19 cellular contexts compared by ENCODE assay signal in the genomic region with DNA sequence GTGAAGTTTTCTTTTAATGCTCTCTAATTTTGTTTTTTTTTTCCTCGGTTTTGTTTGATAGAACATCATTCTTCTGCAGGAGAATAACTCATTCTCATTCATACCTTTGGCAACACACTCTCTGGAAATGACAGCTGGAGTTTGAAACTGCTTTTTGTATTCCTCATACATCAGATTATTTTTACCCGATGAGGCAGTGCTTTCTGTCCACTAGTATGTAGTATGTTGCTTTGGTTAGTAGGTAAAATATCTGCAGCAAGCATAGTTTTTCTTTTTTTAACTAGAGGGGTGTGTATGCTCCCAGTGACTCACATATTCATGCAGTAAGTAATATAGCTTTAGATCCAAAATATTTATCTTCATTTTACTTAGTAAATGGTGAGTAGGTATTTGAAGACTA. TPM values are rescaled to one million over a fixed set of nuclear protein-coding genes. Genes with fewer than 3 reads are reported as not detected.
A peak's percentile ranks its signal among the peaks of the same experiment; 100 is the strongest.
DNase-seq lines count a peak whose midpoint lies in the region; ATAC-seq and TF ChIP-seq lines count a peak whose summit lies in the region.
"Had no signal": no experiment of that assay in that cellular context is flagged by ENCODE, and none has a peak within 500 bp of the region (broad histone marks: within the 10 kb centered on the region; RNA-seq: fewer than 3 reads in every experiment).

No MANE protein-coding gene starts in this region.

- H3K9me3 ChIP-seq in CD4-positive, CD25-positive, alpha-beta regulatory T cell (ENCODE audit: control insufficient read depth in 2 of 2, low read length in 2 of 2), result no peaks in the 10 kb centered on the region
- H3K9me3 ChIP-seq in stomach, result no peaks in the 10 kb centered on the region
- H3K9me3 ChIP-seq: Peyer's patch had no signal

- H3K27me3 ChIP-seq in CD4-positive, CD25-positive, alpha-beta regulatory T cell (ENCODE audit: control insufficient read depth, insufficient read depth, low read length), result no peaks in the 10 kb centered on the region
- H3K27me3 ChIP-seq in stomach, result no peaks in the 10 kb centered on the region
- H3K27me3 ChIP-seq: Peyer's patch had no signal

- TF ChIP-seq EP300 in stomach (IDR thresholded peaks at IDR 0.05), result no peak

- no peak overlapping the region for H3K4me3 ChIP-seq in CD4-positive, CD25-positive, alpha-beta regulatory T cell (ENCODE audit: low read depth, low read length)
- no peak overlapping the region for H3K4me3 ChIP-seq in stomach
- H3K4me3 ChIP-seq: GM12878, Peyer's patch had no signal

- H3K4me3 Mint-ChIP-seq in activated CD4-positive, alpha-beta T cell treated with anti-CD3 and anti-CD28 coated beads for 36 hours, result peak overlapping the region; percentile 30
- peak overlapping the region in 2 of 4 donors; percentile 16 to 22 for H3K4me3 Mint-ChIP-seq in CD4-positive, CD25-positive, alpha-beta regulatory T cell
- peak overlapping the region; percentile 98 for H3K4me3 Mint-ChIP-seq in activated T-helper 17 cell treated with anti-CD3 and anti-CD28 coated beads, Interleukin-2, amount 50 U/mL, for 72 hours
- H3K4me3 Mint-ChIP-seq in osteocyte (ENCODE audit: unreplicated experiment), result no peak overlapping the region
- H3K4me3 Mint-ChIP-seq: H9 had no signal

- POLR2A ChIA-PET in activated CD4-positive, alpha-beta T cell treated with anti-CD3 and anti-CD28 coated beads for 36 hours (lab: Charles Lee), result no interaction called here

- no peak overlapping the region for H3K27ac ChIP-seq in CD4-positive, CD25-positive, alpha-beta regulatory T cell (ENCODE audit: insufficient read depth, low read length, poor library complexity, severe bottlenecking)
- H3K27ac ChIP-seq in stomach, result no peak overlapping the region
- H3K27ac ChIP-seq: KMS-11, Peyer's patch had no signal

- no peaks in the 10 kb centered on the region for H3K9me3 Mint-ChIP-seq in activated CD4-positive, alpha-beta T cell treated with anti-CD3 and anti-CD28 coated beads for 36 hours (ENCODE audit: low read depth)
- H3K9me3 Mint-ChIP-seq in CD4-positive, CD25-positive, alpha-beta regulatory T cell, result no peaks in the 10 kb centered on the region
- no peaks in the 10 kb centered on the region for H3K9me3 Mint-ChIP-seq in activated T-helper 17 cell treated with anti-CD3 and anti-CD28 coated beads, Interleukin-2, amount 50 U/mL, for 72 hours
- H3K9me3 Mint-ChIP-seq in osteocyte (ENCODE audit: unreplicated experiment), result no peaks in the 10 kb centered on the region
- H3K9me3 Mint-ChIP-seq: H9 had no signal

- DNase-seq in activated CD4-positive, alpha-beta T cell treated with anti-CD3 and anti-CD28 coated beads for 36 hours, result no peak
- DNase-seq in activated CD4-positive, alpha-beta T cell treated with anti-CD3 and anti-CD28 coated beads, Interleukin-2, amount 50 U/mL, for 4 hours, result no peak
- no peak for DNase-seq in CD4-positive, CD25-positive, alpha-beta regulatory T cell
- DNase-seq in osteocyte (ENCODE audit: extremely low spot score, unreplicated experiment), result no peak
- DNase-seq in NCI-H1092 treated with DMSO at 0.1 percent for 48 hours (lab: John Stamatoyannopoulos, UW), result no peak
- no peak for DNase-seq in stomach
- DNase-seq in GDM1 (lab: John Stamatoyannopoulos, UW), result no peak
- DNase-seq: C1 segment of cervical spinal cord, H9, MM.1S, NCI-H1417, NCI-H1930, NCI-H510A, NCI-H82, Peyer's patch, Right ventricle myocardium superior had no signal

- no peak for TF ChIP-seq POLR2A in stomach (IDR thresholded peaks at IDR 0.05)

- 54 to 75% (median 64%) methylated on average over 2 of the region's 2 CpGs for WGBS in stomach, 5 donors

- CTCF ChIA-PET in activated CD4-positive, alpha-beta T cell treated with anti-CD3 and anti-CD28 coated beads for 36 hours (lab: Charles Lee), result interaction anchor here (1.1 kb wide), 1 partner anchor 14 kb away, joined by 3 read pairs; no protein-coding TSS in a partner anchor

- peaks cover 75% of the 10 kb centered on the region for H3K36me3 Mint-ChIP-seq in activated CD4-positive, alpha-beta T cell treated with anti-CD3 and anti-CD28 coated beads for 36 hours (ENCODE audit: low read depth)
- peaks cover 35% of the 10 kb centered on the region for H3K36me3 Mint-ChIP-seq in CD4-positive, CD25-positive, alpha-beta regulatory T cell
- peaks cover 83% of the 10 kb centered on the region for H3K36me3 Mint-ChIP-seq in activated T-helper 17 cell treated with anti-CD3 and anti-CD28 coated beads, Interleukin-2, amount 50 U/mL, for 72 hours (ENCODE audit: low read depth)
- H3K36me3 Mint-ChIP-seq in osteocyte (ENCODE audit: unreplicated experiment), result peaks cover 29% of the 10 kb centered on the region

- peaks cover 32% of the 10 kb centered on the region for H3K4me1 ChIP-seq in CD4-positive, CD25-positive, alpha-beta regulatory T cell (ENCODE audit: control insufficient read depth, insufficient read depth, low read length, poor library complexity, severe bottlenecking)
- H3K4me1 ChIP-seq in stomach, result peaks cover 13 to 71% (median 42%) of the 10 kb centered on the region in 4 donors

- ATAC-seq in activated CD4-positive, alpha-beta T cell treated with anti-CD3 and anti-CD28 coated beads for 36 hours, result no peak
- no peak for ATAC-seq in CD4-positive, CD25-positive, alpha-beta regulatory T cell (ENCODE audit: low read depth in 2 of 2)
- no peak for ATAC-seq in activated T-helper 17 cell treated with anti-CD3 and anti-CD28 coated beads, Interleukin-2, amount 50 U/mL, for 72 hours (replicated peaks)
- ATAC-seq: GM12878 had no signal

- TF ChIP-seq CTCF in osteocyte (IDR thresholded peaks at IDR 0.05) (no peak), stomach (IDR thresholded peaks at IDR 0.05) (no peak)

- H3K4me1 Mint-ChIP-seq in activated CD4-positive, alpha-beta T cell treated with anti-CD3 and anti-CD28 coated beads for 36 hours, result peaks cover 83% of the 10 kb centered on the region
- H3K4me1 Mint-ChIP-seq in CD4-positive, CD25-positive, alpha-beta regulatory T cell, result peaks cover 40 to 91% (median 80%) of the 10 kb centered on the region in 4 donors
- peaks cover 55% of the 10 kb centered on the region for H3K4me1 Mint-ChIP-seq in activated T-helper 17 cell treated with anti-CD3 and anti-CD28 coated beads, Interleukin-2, amount 50 U/mL, for 72 hours
- peaks cover 81% of the 10 kb centered on the region for H3K4me1 Mint-ChIP-seq in osteocyte (ENCODE audit: unreplicated experiment)

- no peaks in the 10 kb centered on the region for H3K36me3 ChIP-seq in CD4-positive, CD25-positive, alpha-beta regulatory T cell (ENCODE audit: control insufficient read depth, insufficient read depth, low read length)
- no peaks in the 10 kb centered on the region for H3K36me3 ChIP-seq in stomach
- H3K36me3 ChIP-seq: Peyer's patch had no signal

- peak overlapping the region; percentile 100 for H3K27ac Mint-ChIP-seq in activated CD4-positive, alpha-beta T cell treated with anti-CD3 and anti-CD28 coated beads for 36 hours
- peak overlapping the region in 2 of 3 donors; percentile 45 to 60 for H3K27ac Mint-ChIP-seq in CD4-positive, CD25-positive, alpha-beta regulatory T cell
- peak overlapping the region; percentile 87 for H3K27ac Mint-ChIP-seq in activated T-helper 17 cell treated with anti-CD3 and anti-CD28 coated beads, Interleukin-2, amount 50 U/mL, for 72 hours
- H3K27ac Mint-ChIP-seq in osteocyte (ENCODE audit: unreplicated experiment), result peak overlapping the region; percentile 71
- H3K27ac Mint-ChIP-seq: H9 had no signal

- intact Hi-C loops in activated CD4-positive, alpha-beta T cell treated with anti-CD3 and anti-CD28 coated beads for 36 hours (cut with DNase I, micrococcal nuclease), result loop anchor here (5.0 to 10.0 kb wide), 6 partner anchors 113 to 1946 kb away; a partner anchor contains a TSS
- intact Hi-C loops in stomach (cut with DNase I; ENCODE audit: low total_unique reads), result no loop called here

- no peaks in the 10 kb centered on the region for H3K27me3 Mint-ChIP-seq in activated CD4-positive, alpha-beta T cell treated with anti-CD3 and anti-CD28 coated beads for 36 hours
- H3K27me3 Mint-ChIP-seq in CD4-positive, CD25-positive, alpha-beta regulatory T cell, result no peaks in the 10 kb centered on the region
- no peaks in the 10 kb centered on the region for H3K27me3 Mint-ChIP-seq in activated T-helper 17 cell treated with anti-CD3 and anti-CD28 coated beads, Interleukin-2, amount 50 U/mL, for 72 hours
- no peaks in the 10 kb centered on the region for H3K27me3 Mint-ChIP-seq in osteocyte (ENCODE audit: unreplicated experiment)

RNA-seq across cellular contexts. Expression of a gene that starts 6.4 kb away (rescaled TPM):
- total RNA-seq in activated CD4-positive, alpha-beta T cell treated with anti-CD3 and anti-CD28 coated beads for 36 hours, result 10 to 100 TPM; 73.3 to 77.0 TPM
- 84.0 TPM for total RNA-seq in CD4-positive, CD25-positive, alpha-beta regulatory T cell
- polyA plus RNA-seq in CD4-positive, CD25-positive, alpha-beta regulatory T cell, result 1 to 10 TPM in 3 of 4 donors, under 1 TPM in 1; 0.60 to 2.3 (median 1.6) TPM
- total RNA-seq in activated T-helper 17 cell treated with anti-CD3 and anti-CD28 coated beads, Interleukin-2, amount 50 U/mL, for 72 hours, result 10 to 100 TPM; 58.2 to 86.0 TPM
- total RNA-seq in osteocyte (80.1 and 82.9 TPM in 2 replicates), stomach (10 to 100 TPM; 11.6 to 41.1 (median 14.0) TPM)
- polyA plus RNA-seq in stomach, result 1 to 10 TPM; 2.1 to 4.6 (median 4.1) TPM
